In the genomic region with DNA sequence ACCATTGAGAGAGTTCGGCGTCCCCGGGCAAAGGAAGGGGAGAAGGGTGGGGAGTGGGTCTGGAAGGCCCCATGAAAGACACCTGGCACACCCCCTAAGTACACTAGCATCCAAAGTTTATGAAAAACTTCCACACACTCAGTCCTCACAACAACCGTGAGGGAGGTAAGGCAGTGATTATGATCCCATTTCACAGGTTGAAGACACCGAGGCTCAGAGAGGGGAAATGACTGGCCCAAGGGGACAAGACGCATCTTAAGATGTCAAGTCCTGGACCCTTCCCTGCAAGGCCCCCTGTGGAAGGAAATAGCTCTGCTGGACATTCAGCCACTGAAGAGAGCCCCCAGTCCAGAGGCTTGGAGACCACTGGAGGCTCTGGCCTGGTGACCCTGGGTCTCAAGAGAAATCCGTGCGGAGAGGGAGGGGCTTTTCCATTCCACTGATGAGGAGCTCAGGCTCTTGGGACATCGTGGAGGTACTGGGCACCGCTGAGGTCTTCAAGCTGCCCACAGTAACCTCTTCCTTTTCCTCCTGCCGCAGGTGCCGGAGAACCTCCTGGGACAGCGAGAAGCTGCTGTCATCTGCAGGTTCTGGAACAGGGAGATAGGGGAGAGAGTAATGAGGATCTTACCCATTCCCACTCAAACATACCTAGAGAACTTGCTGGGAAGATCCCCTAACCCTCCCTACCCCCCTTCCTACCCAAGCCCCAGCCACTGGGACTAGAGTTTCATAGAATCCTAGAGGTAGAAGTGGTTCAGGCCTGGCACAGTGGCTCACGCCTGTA, we compare ENCODE assay signal across 20 cellular contexts. TPM values are rescaled to one million over a fixed set of nuclear protein-coding genes. Genes with fewer than 3 reads are reported as not detected.
DNase-seq lines count a peak whose midpoint lies in the region; ATAC-seq and TF ChIP-seq lines count a peak whose summit lies in the region.
"Had no signal": no experiment of that assay in that cellular context is flagged by ENCODE, and none has a peak within 500 bp of the region (broad histone marks: within the 10 kb centered on the region; RNA-seq: fewer than 3 reads in every experiment).

No MANE protein-coding gene starts in this region.

- H3K4me3 ChIP-seq in WERI-Rb-1 (ENCODE audit: low read depth, low read length): no peak overlapping the region
- no peak overlapping the region for H3K4me3 ChIP-seq in naive thymus-derived CD4-positive, alpha-beta T cell (ENCODE audit: low read length)
- H3K4me3 ChIP-seq in prostate gland: no peak overlapping the region
- H3K4me3 ChIP-seq: esophagus squamous epithelium, Peyer's patch, psoas muscle, testis had no signal

- CTCF ChIA-PET in naive thymus-derived CD4-positive, alpha-beta T cell (lab: Charles Lee): interaction anchor here (1.1 to 2.1 kb wide), 3 partner anchors 34 to 53 kb away, joined by 3 to 7 read pairs (median 4); no protein-coding TSS in a partner anchor

- H3K27me3 Mint-ChIP-seq in T-helper 1 cell treated with Interleukin-12 subunit alpha and Interleukin-12 subunit beta and Interleukin-4 antibody, amounts not matched to agents 30 μg/mL and 1 μg/mL, for 36 hours (ENCODE audit: low read depth): no peaks in the 10 kb centered on the region
- H3K27me3 Mint-ChIP-seq in naive thymus-derived CD4-positive, alpha-beta T cell: no peaks in the 10 kb centered on the region

- H3K4me1 ChIP-seq in naive thymus-derived CD4-positive, alpha-beta T cell (ENCODE audit: control insufficient read depth in 2 of 2, insufficient read depth in 2 of 2, low read length in 2 of 2): peaks cover 36 to 76% of the 10 kb centered on the region in 2 donors
- no peaks in the 10 kb centered on the region for H3K4me1 ChIP-seq in prostate gland (replicated peaks)
- H3K4me1 ChIP-seq: testis had no signal

- ATAC-seq in naive thymus-derived CD4-positive, alpha-beta T cell: no peak
- no peak for ATAC-seq in GM21528 (IDR thresholded peaks at IDR 0.05; ENCODE audit: low FRiP score, unreplicated experiment)
- ATAC-seq: SK-N-SH treated with all-trans-retinoic acid at 6 μM for 48 hours had no signal

- H3K27me3 ChIP-seq in WERI-Rb-1 (ENCODE audit: insufficient read depth, low read depth, severe bottlenecking) (no peaks in the 10 kb centered on the region), prostate gland (replicated peaks; ENCODE audit: insufficient read depth) (no peaks in the 10 kb centered on the region)
- H3K27me3 ChIP-seq in naive thymus-derived CD4-positive, alpha-beta T cell (ENCODE audit: control insufficient read depth in 2 of 2, insufficient read depth in 2 of 2, low read length in 2 of 2): no peaks in the 10 kb centered on the region
- H3K27me3 ChIP-seq: esophagus squamous epithelium, Peyer's patch, testis had no signal

- H3K4me1 Mint-ChIP-seq in T-helper 1 cell treated with Interleukin-12 subunit alpha and Interleukin-12 subunit beta and Interleukin-4 antibody, amounts not matched to agents 30 μg/mL and 1 μg/mL, for 36 hours (ENCODE audit: low read depth): peaks cover 76% of the 10 kb centered on the region
- H3K4me1 Mint-ChIP-seq in naive thymus-derived CD4-positive, alpha-beta T cell: peaks cover 59 to 92% (median 80%) of the 10 kb centered on the region in 7 donors

- H3K4me3 Mint-ChIP-seq in T-helper 1 cell treated with Interleukin-12 subunit alpha and Interleukin-12 subunit beta and Interleukin-4 antibody, amounts not matched to agents 30 μg/mL and 1 μg/mL, for 36 hours: peak overlapping the region; percentile 47
- H3K4me3 Mint-ChIP-seq in naive thymus-derived CD4-positive, alpha-beta T cell: peak overlapping the region in 9 of 10 donors; percentile 25 to 97 (median 69)

- H3K9me3 ChIP-seq in WERI-Rb-1 (ENCODE audit: severe bottlenecking) (no peaks in the 10 kb centered on the region), prostate gland (no peaks in the 10 kb centered on the region)
- H3K9me3 ChIP-seq in naive thymus-derived CD4-positive, alpha-beta T cell (ENCODE audit: control insufficient read depth in 2 of 3, low read length in 3 of 3): no peaks in the 10 kb centered on the region
- H3K9me3 ChIP-seq: esophagus squamous epithelium, Peyer's patch, psoas muscle, testis had no signal

- POLR2A ChIA-PET in naive thymus-derived CD4-positive, alpha-beta T cell (lab: Charles Lee): interaction anchor here (0.6 to 4.7 kb wide), 8 partner anchors 14 to 41 kb away, joined by 4 to 36 read pairs (median 4); partner anchors contain the start of gene ECSCR

- TF ChIP-seq POLR2A in prostate gland (IDR thresholded peaks at IDR 0.05): no peak

- no peaks in the 10 kb centered on the region for H3K9me3 Mint-ChIP-seq in T-helper 1 cell treated with Interleukin-12 subunit alpha and Interleukin-12 subunit beta and Interleukin-4 antibody, amounts not matched to agents 30 μg/mL and 1 μg/mL, for 36 hours
- no peaks in the 10 kb centered on the region for H3K9me3 Mint-ChIP-seq in naive thymus-derived CD4-positive, alpha-beta T cell
- H3K9me3 Mint-ChIP-seq: naive B cell had no signal

- TF ChIP-seq CTCF in WERI-Rb-1 (IDR thresholded peaks at IDR 0.05; ENCODE audit: low read depth, low read length) (no peak), prostate gland (IDR thresholded peaks at IDR 0.05) (no peak)

- H3K36me3 ChIP-seq in WERI-Rb-1 (no peaks in the 10 kb centered on the region), prostate gland (no peaks in the 10 kb centered on the region)
- H3K36me3 ChIP-seq in naive thymus-derived CD4-positive, alpha-beta T cell (ENCODE audit: control insufficient read depth in 2 of 3, insufficient read depth in 3 of 3, low read length in 3 of 3): peaks cover 4 to 41% (median 17%) of the 10 kb centered on the region in 3 experiments

- DNase-seq in T-helper 1 cell (no peak), CMK (ENCODE audit: low read depth) (peak; percentile 66), WERI-Rb-1 (no peak), superior temporal gyrus (ENCODE audit: extremely low spot score) (no peak), prostate gland (ENCODE audit: low spot score) (no peak)
- DNase-seq in naive thymus-derived CD4-positive, alpha-beta T cell: no peak
- DNase-seq: dermis blood vessel endothelial cell, esophagus squamous epithelium, Karpas-422, naive B cell, NCI-H1105 treated with DMSO at 0.1 percent for 48 hours, NCI-H82, psoas muscle, testis had no signal

- WGBS in prostate gland: 87% methylated on average over 14 of the region's 14 CpGs

- H3K36me3 Mint-ChIP-seq in T-helper 1 cell treated with Interleukin-12 subunit alpha and Interleukin-12 subunit beta and Interleukin-4 antibody, amounts not matched to agents 30 μg/mL and 1 μg/mL, for 36 hours (ENCODE audit: low read depth): peaks cover 48% of the 10 kb centered on the region
- H3K36me3 Mint-ChIP-seq in naive thymus-derived CD4-positive, alpha-beta T cell: peaks cover 3 to 38% (median 28%) of the 10 kb centered on the region in 5 donors
- H3K36me3 Mint-ChIP-seq: naive B cell had no signal

- peak overlapping the region; percentile 73 for H3K27ac Mint-ChIP-seq in T-helper 1 cell treated with Interleukin-12 subunit alpha and Interleukin-12 subunit beta and Interleukin-4 antibody, amounts not matched to agents 30 μg/mL and 1 μg/mL, for 36 hours
- H3K27ac Mint-ChIP-seq in naive thymus-derived CD4-positive, alpha-beta T cell: peak overlapping the region; percentile 23 to 98 (median 88)
- H3K27ac Mint-ChIP-seq: naive B cell had no signal

- intact Hi-C loops in naive thymus-derived CD4-positive, alpha-beta T cell (cut with micrococcal nuclease): loop anchor here in 1 of 2 donors (1.0 to 2.0 kb wide), 2 partner anchors 37 to 53 kb away; partner anchors contain the start of gene DNAJC18
- intact Hi-C loops in prostate gland (cut with DNase I): no loop called here

- peak overlapping the region; percentile 78 for H3K27ac ChIP-seq in WERI-Rb-1
- H3K27ac ChIP-seq in naive thymus-derived CD4-positive, alpha-beta T cell (ENCODE audit: low read depth, low read length): peak overlapping the region; percentile 64
- no peak overlapping the region for H3K27ac ChIP-seq in prostate gland
- H3K27ac ChIP-seq: 22Rv1, psoas muscle, testis had no signal

RNA-seq across cellular contexts. Expression of gene SMIM33, which starts 5.3 kb away (rescaled TPM):
- total RNA-seq in naive thymus-derived CD4-positive, alpha-beta T cell: under 1 TPM in 3 of 5 experiments, not detected in 2; 0.14 to 0.99 (median 0.27) TPM
- under 1 TPM; 0.09 to 0.64 TPM for polyA plus RNA-seq in naive thymus-derived CD4-positive, alpha-beta T cell
- not detected for total RNA-seq in prostate gland
- total RNA-seq: dermis blood vessel endothelial cell, esophagus squamous epithelium, psoas muscle had no signal
- polyA plus RNA-seq: BJ, psoas muscle had no signal

RNA-seq across cellular contexts. Expression of gene STING1, which starts 6.5 kb away (rescaled TPM):
- total RNA-seq in naive thymus-derived CD4-positive, alpha-beta T cell: 100 to 1,000 TPM; 124 to 213 (median 130) TPM
- 100 to 1,000 TPM in 1 of 2 donors, 10 to 100 TPM in 1; 84.6 to 150 TPM for polyA plus RNA-seq in naive thymus-derived CD4-positive, alpha-beta T cell
- total RNA-seq in prostate gland: 10 to 100 TPM; 33.8 to 59.1 TPM

RNA-seq across cellular contexts. Expression of gene ECSCR, which starts 13.5 kb away (rescaled TPM):
- total RNA-seq in naive thymus-derived CD4-positive, alpha-beta T cell: under 1 TPM in 3 of 5 experiments, not detected in 2; 0.37 to 0.73 (median 0.38) TPM
- polyA plus RNA-seq in naive thymus-derived CD4-positive, alpha-beta T cell: under 1 TPM in 1 of 2 donors, not detected in 1; 0.19 TPM
- total RNA-seq in prostate gland: 1 to 10 TPM; 5.3 to 6.7 TPM

RNA-seq across cellular contexts. Expression of gene DNAJC18, which starts 36.7 kb away (rescaled TPM):
- 1 to 10 TPM; 2.2 to 9.7 (median 4.9) TPM for total RNA-seq in naive thymus-derived CD4-positive, alpha-beta T cell
- 1 to 10 TPM; 3.8 to 6.8 TPM for polyA plus RNA-seq in naive thymus-derived CD4-positive, alpha-beta T cell
- total RNA-seq in prostate gland: 10 to 100 TPM in 1 of 2 donors, 1 to 10 TPM in 1; 7.3 to 11.5 TPM

Comparison
In these comparisons a context has a peak if more than half of its experiments do, and no peak if none do; other contexts are left out.
1. H3K27ac ChIP-seq: peak in WERI-Rb-1 (single experiment) and naive thymus-derived CD4-positive, alpha-beta T cell (single experiment); none in prostate gland (0 of 2).